8 cellular contexts compared by ENCODE assay signal in genomic region chr1:23799255-23799569, GRCh38. TPM values are rescaled to one million over a fixed set of nuclear protein-coding genes. Genes with fewer than 3 reads are reported as not detected.
DNase-seq lines count a peak whose midpoint lies in the region; ATAC-seq and TF ChIP-seq lines count a peak whose summit lies in the region.

No MANE protein-coding gene starts in this region.

- CTCF ChIA-PET in AG04449 (lab: Yijun Ruan, JAX) (interaction anchor here (0.8 to 1.4 kb wide), 6 partner anchors 9 to 229 kb away, joined by 3 to 6 read pairs (median 4); no protein-coding TSS in a partner anchor), HEK293T (lab: Yijun Ruan, JAX) (interaction anchor here (0.5 to 1.0 kb wide), 2 partner anchors 43 to 67 kb away, joined by 5 to 6 read pairs; no protein-coding TSS in a partner anchor)

- H3K4me3 Mint-ChIP-seq in IgD-negative memory B cell = peak overlapping the region in 3 of 4 donors; percentile 85 to 98 (median 91)
- peak overlapping the region; percentile 85 for H3K4me3 Mint-ChIP-seq in chondrocyte (ENCODE audit: unreplicated experiment)
- peak overlapping the region; percentile 42 to 94 (median 88) for H3K4me3 Mint-ChIP-seq in naive B cell

- H3K36me3 Mint-ChIP-seq in IgD-negative memory B cell (peaks cover 1% of the 10 kb centered on the region), chondrocyte (ENCODE audit: low read depth) (peaks cover 2% of the 10 kb centered on the region), naive B cell (peaks cover 0 to 9% of the 10 kb centered on the region in 2 donors)

- peak overlapping the region; percentile 85 for H3K4me3 ChIP-seq in AG04449 (ENCODE audit: low read depth, low read length)

- H3K27ac Mint-ChIP-seq in IgD-negative memory B cell (peak overlapping the region in 2 of 3 donors; percentile 35 to 75), chondrocyte (ENCODE audit: unreplicated experiment) (peak overlapping the region; percentile 61), naive B cell (peak overlapping the region in 1 of 6 donors; percentile 88)

- no peak for TF ChIP-seq CTCF in AG04449 (IDR thresholded peaks at IDR 0.05; ENCODE audit: insufficient read depth, low read length, missing control alignments)
- TF ChIP-seq CTCF in chondrocyte (IDR thresholded peaks at IDR 0.05) = no peak

- DNase-seq in AG04449 (ENCODE audit: low read depth, low spot score) (no peak), chondrocyte (ENCODE audit: low spot score) (no peak), naive B cell (no peak), AML-193 (lab: John Stamatoyannopoulos, UW) (no peak), HUDEP-2 (lab: John Stamatoyannopoulos, UW; ENCODE audit: unreplicated experiment in 76 of 76) (no peak), NCI-H1694 (lab: John Stamatoyannopoulos, UW) (no peak), HEK293T (ENCODE audit: extremely low spot score) (no peak)

- H3K27me3 Mint-ChIP-seq in IgD-negative memory B cell = no peaks in the 10 kb centered on the region
- no peaks in the 10 kb centered on the region for H3K27me3 Mint-ChIP-seq in chondrocyte (ENCODE audit: low read depth)
- H3K27me3 Mint-ChIP-seq in naive B cell = no peaks in the 10 kb centered on the region

- H3K9me3 Mint-ChIP-seq in IgD-negative memory B cell (no peaks in the 10 kb centered on the region), chondrocyte (ENCODE audit: low read depth) (no peaks in the 10 kb centered on the region), naive B cell (no peaks in the 10 kb centered on the region)

- POLR2A ChIA-PET in AG04449 (lab: Yijun Ruan, JAX) = interaction anchor here (1.1 to 2.7 kb wide), 4 partner anchors 19 to 247 kb away, joined by 3 to 10 read pairs (median 6); partner anchors contain the start of genes HMGCL and RPL11
- POLR2A ChIA-PET in HEK293T (lab: Yijun Ruan, JAX) = interaction anchor here (0.6 to 2.6 kb wide), 3 partner anchors 9 to 21 kb away, joined by 3 to 18 read pairs (median 6); partner anchors contain the start of gene PITHD1

- peaks cover 3 to 9% (median 6%) of the 10 kb centered on the region in 3 donors for H3K4me1 Mint-ChIP-seq in IgD-negative memory B cell
- peaks cover 14% of the 10 kb centered on the region for H3K4me1 Mint-ChIP-seq in chondrocyte (ENCODE audit: low read depth)
- H3K4me1 Mint-ChIP-seq in naive B cell = peaks cover 10 to 21% (median 12%) of the 10 kb centered on the region in 3 donors

- no peak for ATAC-seq in naive B cell (ENCODE audit: low read depth in 2 of 2)

TF ChIP-seq in HEK293T, 16 proteins besides CTCF, POLR2A, EP300 and RAD21:
- no peak for TF ChIP-seq CTBP1 (IDR thresholded peaks at IDR 0.05; ENCODE audit: borderline replicate concordance)
- TF ChIP-seq PKNOX1 (IDR thresholded peaks at IDR 0.05) = no peak
- TF ChIP-seq SUZ12 (IDR thresholded peaks at IDR 0.05) = no peak
- TF ChIP-seq HDGF (IDR thresholded peaks at IDR 0.05; ENCODE audit: borderline replicate concordance) = no peak
- no peak for TF ChIP-seq FOXK2 (IDR thresholded peaks at IDR 0.05)
- no peak for TF ChIP-seq BHLHE40 (IDR thresholded peaks at IDR 0.05; ENCODE audit: borderline replicate concordance)
- TF ChIP-seq TARDBP (IDR thresholded peaks at IDR 0.05) = no peak
- no peak for TF ChIP-seq NFRKB (IDR thresholded peaks at IDR 0.05)
- TF ChIP-seq LEF1 (IDR thresholded peaks at IDR 0.05; ENCODE audit: borderline replicate concordance) = no peak
- no peak for TF ChIP-seq ELF4 (IDR thresholded peaks at IDR 0.05)
- TF ChIP-seq FOXA1 (IDR thresholded peaks at IDR 0.05) = no peak
- no peak for TF ChIP-seq L3MBTL2 (conservative IDR thresholded peaks at IDR 0.05)
- TF ChIP-seq ZNF384 (IDR thresholded peaks at IDR 0.05) = no peak
TF ChIP-seq in HEK293T: peak in this region for 0.

RNA-seq across cellular contexts. Expression of gene GALE, which starts 1.3 kb away (rescaled TPM):
- polyA plus RNA-seq in IgD-negative memory B cell (8.0 TPM), naive B cell (ENCODE audit: low read depth in 6 of 6) (1 to 10 TPM in 5 of 6 donors, not detected in 1; 3.8 to 7.9 (median 4.3) TPM)
- 24.9 to 34.0 TPM (median 25.7 TPM) in 3 replicates for total RNA-seq in chondrocyte

RNA-seq across cellular contexts. Expression of gene LYPLA2, which starts 8.3 kb away (rescaled TPM):
- polyA plus RNA-seq in IgD-negative memory B cell (96.5 TPM), naive B cell (ENCODE audit: low read depth in 6 of 6) (10 to 100 TPM; 45.3 to 77.4 (median 67.3) TPM)
- total RNA-seq in chondrocyte = 39.8 to 43.0 TPM (median 40.4 TPM) in 3 replicates

RNA-seq across cellular contexts. Expression of gene PITHD1, which starts 21.0 kb away (rescaled TPM):
- 73.6 TPM for polyA plus RNA-seq in IgD-negative memory B cell
- total RNA-seq in chondrocyte = 36.2 to 36.5 TPM (median 36.4 TPM) in 3 replicates
- polyA plus RNA-seq in naive B cell (ENCODE audit: low read depth in 6 of 6) = 100 to 1,000 TPM in 2 of 6 donors, 10 to 100 TPM in 4; 64.4 to 110 (median 89.0) TPM

RNA-seq across cellular contexts. Expression of gene HMGCL, which starts 26.0 kb away (rescaled TPM):
- polyA plus RNA-seq in IgD-negative memory B cell = 28.3 TPM
- 22.0 to 26.8 TPM (median 25.9 TPM) in 3 replicates for total RNA-seq in chondrocyte
- polyA plus RNA-seq in naive B cell (ENCODE audit: low read depth in 6 of 6) = 10 to 100 TPM; 16.0 to 42.2 (median 27.7) TPM

RNA-seq across cellular contexts. Expression of gene ELOA, which starts 55.9 kb away (rescaled TPM):
- 100 TPM for polyA plus RNA-seq in IgD-negative memory B cell
- total RNA-seq in chondrocyte = 41.7 to 47.8 TPM (median 42.9 TPM) in 3 replicates
- polyA plus RNA-seq in naive B cell (ENCODE audit: low read depth in 6 of 6) = 10 to 100 TPM; 15.5 to 74.6 (median 46.1) TPM
